11 cellular contexts compared by ENCODE assay signal in genomic region chr17:45282683-45283644, GRCh38. TPM values are rescaled to one million over a fixed set of nuclear protein-coding genes. Genes with fewer than 3 reads are reported as not detected.
DNase-seq lines count a peak whose midpoint lies in the region; ATAC-seq, FAIRE-seq and TF ChIP-seq lines count a peak whose summit lies in the region.
"Had no signal": no experiment of that assay in that cellular context is flagged by ENCODE, and none has a peak within 500 bp of the region (broad histone marks: within the 10 kb centered on the region; RNA-seq: fewer than 3 reads in every experiment).

No MANE protein-coding gene starts in this region.

- H3K36me3 Mint-ChIP-seq in activated naive CD4-positive, alpha-beta T cell treated with anti-CD3 and anti-CD28 coated beads, Interleukin-2, amount 50 U/mL, for 72 hours = peaks cover 27 to 34% of the 10 kb centered on the region in 2 donors

- H3K9me3 ChIP-seq in lower lobe of right lung = no peaks in the 10 kb centered on the region

- peak overlapping the region; percentile 31 for H3K27ac ChIP-seq in lower lobe of right lung

- ATAC-seq in activated naive CD4-positive, alpha-beta T cell treated with anti-CD3 and anti-CD28 coated beads, Interleukin-2, amount 50 U/mL, for 72 hours = no peak
- peak; percentile 85 to 90 for ATAC-seq in lower lobe of right lung

- peaks cover 80% of the 10 kb centered on the region for H3K36me3 ChIP-seq in lower lobe of right lung

- H3K27ac Mint-ChIP-seq in activated naive CD4-positive, alpha-beta T cell treated with anti-CD3 and anti-CD28 coated beads, Interleukin-2, amount 50 U/mL, for 72 hours = peak overlapping the region; percentile 55 to 89

- no peaks in the 10 kb centered on the region for H3K27me3 ChIP-seq in lower lobe of right lung (ENCODE audit: low read depth)

- peak; percentile 30 for FAIRE-seq in urothelium cell line (lab: Jason Lieb, UNC)

- H3K9me3 Mint-ChIP-seq in activated naive CD4-positive, alpha-beta T cell treated with anti-CD3 and anti-CD28 coated beads, Interleukin-2, amount 50 U/mL, for 72 hours = no peaks in the 10 kb centered on the region

- intact Hi-C loops in lower lobe of right lung (cut with DNase I) = no loop called here

- H3K4me1 ChIP-seq in lower lobe of right lung = peaks cover 32% of the 10 kb centered on the region

- no peak overlapping the region for H3K4me3 ChIP-seq in lower lobe of right lung

- no peak for TF ChIP-seq CTCF in lower lobe of right lung (IDR thresholded peaks at IDR 0.05)

- DNase-seq in activated naive CD4-positive, alpha-beta T cell treated with anti-CD3 and anti-CD28 coated beads, Interleukin-2, amount 50 U/mL, for 72 hours (ENCODE audit: low spot score in 2 of 2) = no peak
- no peak for DNase-seq in activated naive CD4-positive, alpha-beta T cell treated with anti-CD3 and anti-CD28 coated beads, Interleukin-2, amount 50 U/mL, for 16 hours
- peak; percentile 75 for DNase-seq in amniotic epithelial cell (ENCODE audit: low read depth)
- DNase-seq in lower lobe of right lung = peak; percentile 60
- no peak for DNase-seq in urothelium cell line (ENCODE audit: low spot score)
- DNase-seq in NK-92 (lab: John Stamatoyannopoulos, UW; ENCODE audit: unreplicated experiment) = no peak
- DNase-seq in T-helper 9 cell = no peak
- no peak for DNase-seq in EL

RNA-seq across cellular contexts. Expression of gene SPATA32, which starts 21.1 kb away (rescaled TPM):
- total RNA-seq in activated naive CD4-positive, alpha-beta T cell treated with anti-CD3 and anti-CD28 coated beads, Interleukin-2, amount 50 U/mL, for 72 hours = under 1 TPM; 0.37 to 0.50 TPM
- not detected for total RNA-seq in lower lobe of right lung
- total RNA-seq: HT-29, kidney epithelial cell, SK-MEL-5 had no signal

RNA-seq across cellular contexts. Expression of gene MAP3K14, which starts 33.9 kb away (rescaled TPM):
- 10 to 100 TPM; 38.4 to 54.4 TPM for total RNA-seq in activated naive CD4-positive, alpha-beta T cell treated with anti-CD3 and anti-CD28 coated beads, Interleukin-2, amount 50 U/mL, for 72 hours
- 9.3 TPM for total RNA-seq in lower lobe of right lung

Comparison
In these comparisons a context has a peak if more than half of its experiments do, and no peak if none do; other contexts are left out.
1. ATAC-seq: peak in lower lobe of right lung (2 of 2); none in activated naive CD4-positive, alpha-beta T cell treated with anti-CD3 and anti-CD28 coated beads, Interleukin-2, amount 50 U/mL, for 72 hours (0 of 2).
2. DNase-seq: peak in amniotic epithelial cell (single experiment) and lower lobe of right lung (single experiment); none in activated naive CD4-positive, alpha-beta T cell treated with anti-CD3 and anti-CD28 coated beads, Interleukin-2, amount 50 U/mL, for 72 hours (0 of 2), activated naive CD4-positive, alpha-beta T cell treated with anti-CD3 and anti-CD28 coated beads, Interleukin-2, amount 50 U/mL, for 16 hours (single experiment), urothelium cell line (single experiment), NK-92 (single experiment), T-helper 9 cell (single experiment) and EL (single experiment).